In the genomic region with DNA sequence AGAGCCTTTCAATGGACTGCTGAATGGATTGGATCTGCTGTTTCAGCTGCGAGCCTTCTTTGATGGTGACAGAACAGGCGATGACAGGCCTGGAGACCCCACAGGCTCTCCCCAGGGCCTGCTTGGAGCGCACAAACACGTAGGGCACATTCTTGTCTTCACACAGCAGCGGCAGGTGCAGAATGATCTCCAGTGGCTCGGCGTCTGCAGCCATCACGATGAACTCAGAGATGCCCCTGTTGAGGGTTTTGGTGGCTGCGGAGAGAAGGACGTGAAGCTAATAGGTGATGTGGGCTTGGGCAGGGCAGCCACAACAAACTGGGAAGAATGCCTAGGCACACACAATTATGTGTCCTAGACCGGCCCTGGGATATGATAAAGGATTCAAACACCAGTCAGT, we compare ENCODE assay signal across 29 cellular contexts. TPM values are rescaled to one million over a fixed set of nuclear protein-coding genes. Genes with fewer than 3 reads are reported as not detected.
DNase-seq lines count a peak whose midpoint lies in the region; ATAC-seq, FAIRE-seq and TF ChIP-seq lines count a peak whose summit lies in the region.
"Had no signal": no experiment of that assay in that cellular context is flagged by ENCODE, and none has a peak within 500 bp of the region (broad histone marks: within the 10 kb centered on the region; RNA-seq: fewer than 3 reads in every experiment).

No MANE protein-coding gene starts in this region.

- H3K9me3 ChIP-seq in BLaER1, result no peaks in the 10 kb centered on the region
- no peaks in the 10 kb centered on the region for H3K9me3 ChIP-seq in CD4-positive, alpha-beta T cell (ENCODE audit: control insufficient read depth, low read length)
- H3K9me3 ChIP-seq in K562 (replicated peaks; ENCODE audit: control insufficient read depth, insufficient read depth, low read depth, low read length), result no peaks in the 10 kb centered on the region
- H3K9me3 ChIP-seq: gastrocnemius medialis, HAP-1, ovary, upper lobe of left lung had no signal

- FAIRE-seq in K562 (lab: Jason Lieb, UNC), result no peak
- FAIRE-seq: endometrium had no signal

- in situ Hi-C loops in K562 (cut with MboI), result no loop called here

- intact Hi-C loops in CD4-positive, alpha-beta T cell (cut with DNase I, micrococcal nuclease), result no loop called here
- intact Hi-C loops in K562 (cut with micrococcal nuclease), result no loop called here

- H3K27me3 ChIP-seq in BLaER1, result no peaks in the 10 kb centered on the region
- no peaks in the 10 kb centered on the region for H3K27me3 ChIP-seq in CD4-positive, alpha-beta T cell (ENCODE audit: control insufficient read depth, insufficient read depth, low read length)
- no peaks in the 10 kb centered on the region for H3K27me3 ChIP-seq in K562 (ENCODE audit: control insufficient read depth in 2 of 2, insufficient read depth in 2 of 2, low read length in 2 of 2)
- H3K27me3 ChIP-seq: gastrocnemius medialis, ovary, upper lobe of left lung had no signal

- WGBS in K562 (ENCODE audit: insufficient coverage, low coverage, missing lambda C conversion rate), result 93% methylated on average over 8 of the region's 11 CpGs

- H3K4me3 ChIP-seq in BLaER1 (no peak overlapping the region), K562 (no peak overlapping the region)
- H3K4me3 ChIP-seq: gastrocnemius medialis, HAP-1, ovary, upper lobe of left lung had no signal

- no peak for TF ChIP-seq RAD21 in K562 (CRISPR knock-in tag; conservative IDR thresholded peaks at IDR 0.05 in 1 of 2, IDR thresholded peaks at IDR 0.05 in 1 of 2)

- H3K27ac Mint-ChIP-seq in CD4-positive, alpha-beta T cell, result peak overlapping the region; percentile 46
- peak overlapping the region in 4 of 6 donors; percentile 17 to 76 (median 44) for H3K27ac Mint-ChIP-seq in naive B cell

- CTCF ChIA-PET in CD4-positive, alpha-beta T cell (lab: Charles Lee), result interaction anchor here (1.5 to 1.9 kb wide), 2 partner anchors 8 to 22 kb away, joined by 4 to 8 read pairs; no protein-coding TSS in a partner anchor
- CTCF ChIA-PET in K562 (lab: Yijun Ruan, JAX; ENCODE audit: low intra/inter-chr PET ratio), result no interaction called here

- TF ChIP-seq EP300 in K562 (IDR thresholded peaks at IDR 0.05; ENCODE audit: low read length), result no peak

- POLR2A ChIA-PET in CD4-positive, alpha-beta T cell (lab: Charles Lee), result no interaction called here
- POLR2A ChIA-PET in K562 (lab: Yijun Ruan, JAX), result interaction anchor here (1.2 kb wide), 1 partner anchor 15 kb away, joined by 4 read pairs; no protein-coding TSS in a partner anchor

- no peak overlapping the region for H2AFZ ChIP-seq in K562 (ENCODE audit: low read depth, low read length)

- H3K4me1 ChIP-seq in BLaER1, result peaks cover 26% of the 10 kb centered on the region
- no peaks in the 10 kb centered on the region; a peak in 1 of 5 replicates for H3K4me1 ChIP-seq in K562 (replicated peaks in 1 of 2; ENCODE audit: control insufficient read depth in 2 of 2, insufficient read depth in 2 of 2, low read length in 2 of 2)
- H3K4me1 ChIP-seq: gastrocnemius medialis, HAP-1 had no signal

- no peak overlapping the region for H3K4me3 Mint-ChIP-seq in CD4-positive, alpha-beta T cell
- peak overlapping the region in 1 of 8 donors; percentile 21 for H3K4me3 Mint-ChIP-seq in naive B cell
- H3K4me3 Mint-ChIP-seq: immature natural killer cell, nephron had no signal

- ATAC-seq in CD4-positive, alpha-beta T cell (ENCODE audit: poor library complexity), result no peak
- no peak for ATAC-seq in K562
- ATAC-seq in naive B cell (ENCODE audit: low read depth in 2 of 2), result no peak
- no peak for ATAC-seq in GM19351 (IDR thresholded peaks at IDR 0.05; ENCODE audit: unreplicated experiment)
- ATAC-seq: gastrocnemius medialis, left lobe of liver had no signal

- H3K4me1 Mint-ChIP-seq in CD4-positive, alpha-beta T cell (ENCODE audit: low read depth), result peaks cover 28% of the 10 kb centered on the region
- H3K4me1 Mint-ChIP-seq in naive B cell, result peaks cover 11 to 26% (median 12%) of the 10 kb centered on the region in 3 donors
- H3K4me1 Mint-ChIP-seq: nephron had no signal

- H3K36me3 Mint-ChIP-seq in CD4-positive, alpha-beta T cell (ENCODE audit: low read depth), result peaks cover 71% of the 10 kb centered on the region
- H3K36me3 Mint-ChIP-seq in naive B cell, result peaks cover 0 to 21% of the 10 kb centered on the region in 2 donors

- H4K20me1 ChIP-seq in BLaER1 (peaks cover 76% of the 10 kb centered on the region), K562 (replicated peaks; ENCODE audit: control insufficient read depth, insufficient read depth, low read length) (peaks cover 7% of the 10 kb centered on the region)

- peaks cover 37% of the 10 kb centered on the region for H3K79me2 ChIP-seq in K562 (ENCODE audit: control insufficient read depth, insufficient read depth, low read length)

- H3K9ac ChIP-seq in BLaER1, result peak overlapping the region; percentile 50; the same call in 1 of the 2 replicates
- no peak overlapping the region for H3K9ac ChIP-seq in K562 (ENCODE audit: insufficient read depth in 1 of 2, low read depth in 2 of 2, low read length in 2 of 2)
- H3K9ac ChIP-seq: KMS-11 had no signal

- no peaks in the 10 kb centered on the region for H3K9me3 Mint-ChIP-seq in CD4-positive, alpha-beta T cell
- no peaks in the 10 kb centered on the region for H3K9me3 Mint-ChIP-seq in naive B cell
- H3K9me3 Mint-ChIP-seq: immature natural killer cell, nephron had no signal

- no peak overlapping the region for H3K27ac ChIP-seq in BLaER1
- no peak overlapping the region for H3K27ac ChIP-seq in CD4-positive, alpha-beta T cell (ENCODE audit: low read depth, low read length)
- H3K27ac ChIP-seq in K562 (ENCODE audit: extremely low read depth, low read depth, low read length), result no peak overlapping the region
- H3K27ac ChIP-seq: C4-2B, gastrocnemius medialis, KMS-11, ovary had no signal

- no peak for TF ChIP-seq CTCF in CD4-positive, alpha-beta T cell (IDR thresholded peaks at IDR 0.05)
- no peak for TF ChIP-seq CTCF in K562 (IDR thresholded peaks at IDR 0.05 in 2 of 3, conservative IDR thresholded peaks at IDR 0.05 in 1 of 3; ENCODE audit: insufficient read depth in 2 of 3, low read depth in 1 of 3, low read length in 3 of 3)

- DNase-seq in CD4-positive, alpha-beta T cell, result no peak
- DNase-seq in K562 (ENCODE audit: extremely low read depth in 1 of 4, low spot score in 3 of 4) (no peak), naive B cell (no peak), NCI-H1092 (lab: John Stamatoyannopoulos, UW) (no peak), T-helper 2 cell (no peak)
- DNase-seq: activated CD4-positive, alpha-beta T cell treated with anti-CD3 and anti-CD28 coated beads, Interleukin-2, amount 50 U/mL, for 1 hour; Calu3; DMS79 treated with DMSO at 0.1 percent for 48 hours; gastrocnemius medialis; GF-D8; hippocampal formation; immature natural killer cell; MM.1S; NCI-H2029 treated with DMSO at 0.1 percent for 48 hours; NCI-H446 treated with DMSO at 0.1 percent for 48 hours; ovary; retina; stimulated activated CD4-positive, alpha-beta T cell treated with anti-CD3 and anti-CD28 coated beads, Interleukin-2, amount 100 ng/mL, for 24 hours; substantia nigra; T-helper 9 cell had no signal

- H3K4me2 ChIP-seq in BLaER1, result no peak overlapping the region
- H3K4me2 ChIP-seq in K562 (ENCODE audit: insufficient read depth, low read length), result no peak overlapping the region
- H3K4me2 ChIP-seq: KMS-11 had no signal

- TF ChIP-seq POLR2A in K562 (conservative IDR thresholded peaks at IDR 0.05), result no peak

- H3K27me3 Mint-ChIP-seq in CD4-positive, alpha-beta T cell, result no peaks in the 10 kb centered on the region
- H3K27me3 Mint-ChIP-seq in naive B cell, result no peaks in the 10 kb centered on the region

- no TSS peak for BruUV-seq in K562 (replicated peaks; lab: Mats Ljungman, UMichigan)

- H3K9me1 ChIP-seq in K562 (ENCODE audit: control insufficient read depth, insufficient read depth, low read length), result no peaks in the 10 kb centered on the region

- H3K36me3 ChIP-seq in BLaER1 (peaks cover 90% of the 10 kb centered on the region), K562 (ENCODE audit: control insufficient read depth, insufficient read depth, low read length) (peaks cover 72% of the 10 kb centered on the region)
- H3K36me3 ChIP-seq: ovary had no signal

RNA-seq across cellular contexts. Expression of gene SNU13, which starts 13.7 kb away (rescaled TPM):
- 100 to 1,000 TPM; 134 to 140 TPM for total RNA-seq in CD4-positive, alpha-beta T cell
- total RNA-seq in K562 (2011; cell fraction: chromatin; rRNA removed; ENCODE audit: low replicate concordance), result 64.9 and 85.4 TPM in 2 replicates
- 65.5 and 66.1 TPM in 2 replicates for total RNA-seq in K562 (2011; cell fraction: nucleolus; rRNA removed)
- total RNA-seq in K562 (2011; cell fraction: nucleoplasm; rRNA removed), result 94.7 and 101 TPM in 2 replicates
- total RNA-seq in K562 (2014; rRNA removed) (193 and 196 TPM in 2 replicates), K562 (2014; rRNA removed; fragmentation: Illumina TruSeq; extraction: Trizol) (147 and 185 TPM in 2 replicates), K562 (2015; rRNA removed; fragmentation: Illumina TruSeq; extraction: Trizol) (179 and 193 TPM in 2 replicates), K562 (2021) (279 and 283 TPM in 2 replicates)
- polyA plus RNA-seq in K562 (2011; rRNA removed) (243 and 271 TPM in 2 replicates), K562 (2014; fragmentation: Illumina TruSeq; extraction: Trizol) (294 and 334 TPM in 2 replicates), K562 (2014; fragmentation: Nextera tagmentation; extraction: Ambion mirVana) (100 to 1,000 TPM; 884 to 981 TPM), K562 (2014; rRNA removed) (286 and 317 TPM in 2 replicates), naive B cell (ENCODE audit: low read depth in 6 of 6) (100 to 1,000 TPM; 264 to 311 (median 271) TPM)
- 304 and 417 TPM in 2 replicates for polyA plus RNA-seq in K562 (2011; cell fraction: cytosol; rRNA removed)
- polyA plus RNA-seq in K562 (2011; cell fraction: nucleus; rRNA removed), result 108 and 115 TPM in 2 replicates
- polyA plus RNA-seq in K562 (2012), result 157 and 244 TPM in 2 replicates
- 136 and 166 TPM in 2 replicates for polyA minus RNA-seq in K562 (2011; rRNA and poly(A)+ RNA removed)
- 93.1 and 107 TPM in 2 replicates for polyA minus RNA-seq in K562 (2011; cell fraction: cytosol; rRNA and poly(A)+ RNA removed)
- 23.7 and 30.3 TPM in 2 replicates for polyA minus RNA-seq in K562 (2011; cell fraction: nucleus; rRNA and poly(A)+ RNA removed)

RNA-seq across cellular contexts. Expression of gene MEI1, which starts 24.4 kb away (rescaled TPM):
- total RNA-seq in CD4-positive, alpha-beta T cell, result 10 to 100 TPM; 64.4 to 81.0 TPM
- total RNA-seq in K562 (2011; cell fraction: chromatin; rRNA removed; ENCODE audit: low replicate concordance), result 0.48 TPM in 1 of 2 replicates, not detected in the other
- 0.39 TPM in 1 of 2 replicates, not detected in the other for total RNA-seq in K562 (2011; cell fraction: nucleolus; rRNA removed)
- 1.6 TPM in 1 of 2 replicates, not detected in the other for total RNA-seq in K562 (2011; cell fraction: nucleoplasm; rRNA removed)
- 0.18 TPM in 1 of 2 replicates, not detected in the other for total RNA-seq in K562 (2014; rRNA removed)
- total RNA-seq in K562 (2014; rRNA removed; fragmentation: Illumina TruSeq; extraction: Trizol), result not detected in 2 replicates
- 0.75 TPM in 1 of 2 replicates, not detected in the other for total RNA-seq in K562 (2015; rRNA removed; fragmentation: Illumina TruSeq; extraction: Trizol)
- total RNA-seq in K562 (2021), result 0.31 and 0.47 TPM in 2 replicates
- 0.33 and 0.61 TPM in 2 replicates for polyA plus RNA-seq in K562 (2011; rRNA removed)
- 0.73 and 2.2 TPM in 2 replicates for polyA plus RNA-seq in K562 (2011; cell fraction: cytosol; rRNA removed)
- polyA plus RNA-seq in K562 (2011; cell fraction: nucleus; rRNA removed), result 0.81 and 1.1 TPM in 2 replicates
- 0.66 and 1.2 TPM in 2 replicates for polyA plus RNA-seq in K562 (2012)
- 0.16 and 0.17 TPM in 2 replicates for polyA plus RNA-seq in K562 (2014; fragmentation: Illumina TruSeq; extraction: Trizol)
- polyA plus RNA-seq in K562 (2014; fragmentation: Nextera tagmentation; extraction: Ambion mirVana), result under 1 TPM; 0.08 to 0.18 TPM
- 0.15 and 0.68 TPM in 2 replicates for polyA plus RNA-seq in K562 (2014; rRNA removed)
- polyA minus RNA-seq in K562 (2011; rRNA and poly(A)+ RNA removed), result 0.25 and 0.27 TPM in 2 replicates
- not detected in 2 replicates for polyA minus RNA-seq in K562 (2011; cell fraction: cytosol; rRNA and poly(A)+ RNA removed)
- polyA minus RNA-seq in K562 (2011; cell fraction: nucleus; rRNA and poly(A)+ RNA removed), result 0.40 and 1.2 TPM in 2 replicates
- polyA plus RNA-seq in naive B cell (ENCODE audit: low read depth in 6 of 6), result 100 to 1,000 TPM in 1 of 6 donors, 10 to 100 TPM in 5; 75.0 to 160 (median 83.4) TPM

RNA-seq across cellular contexts. Expression of gene XRCC6, which starts 53.8 kb away (rescaled TPM):
- total RNA-seq in CD4-positive, alpha-beta T cell, result 100 to 1,000 TPM; 162 TPM
- total RNA-seq in K562 (2011; cell fraction: chromatin; rRNA removed; ENCODE audit: low replicate concordance), result 36.9 and 42.4 TPM in 2 replicates
- total RNA-seq in K562 (2011; cell fraction: nucleolus; rRNA removed), result 36.5 and 41.2 TPM in 2 replicates
- total RNA-seq in K562 (2011; cell fraction: nucleoplasm; rRNA removed), result 42.1 and 47.8 TPM in 2 replicates
- total RNA-seq in K562 (2014; rRNA removed), result 318 and 324 TPM in 2 replicates
- 343 and 371 TPM in 2 replicates for total RNA-seq in K562 (2014; rRNA removed; fragmentation: Illumina TruSeq; extraction: Trizol)
- 335 and 337 TPM in 2 replicates for total RNA-seq in K562 (2015; rRNA removed; fragmentation: Illumina TruSeq; extraction: Trizol)
- 294 and 302 TPM in 2 replicates for total RNA-seq in K562 (2021)
- 151 and 241 TPM in 2 replicates for polyA plus RNA-seq in K562 (2011; rRNA removed)
- 101 and 133 TPM in 2 replicates for polyA plus RNA-seq in K562 (2011; cell fraction: cytosol; rRNA removed)
- 58.3 and 58.5 TPM in 2 replicates for polyA plus RNA-seq in K562 (2011; cell fraction: nucleus; rRNA removed)
- polyA plus RNA-seq in K562 (2012), result 238 and 407 TPM in 2 replicates
- polyA plus RNA-seq in K562 (2014; fragmentation: Illumina TruSeq; extraction: Trizol), result 359 and 381 TPM in 2 replicates
- 100 to 1,000 TPM; 151 to 440 TPM for polyA plus RNA-seq in K562 (2014; fragmentation: Nextera tagmentation; extraction: Ambion mirVana)
- 295 and 313 TPM in 2 replicates for polyA plus RNA-seq in K562 (2014; rRNA removed)
- 165 and 175 TPM in 2 replicates for polyA minus RNA-seq in K562 (2011; rRNA and poly(A)+ RNA removed)
- 90.9 and 97.9 TPM in 2 replicates for polyA minus RNA-seq in K562 (2011; cell fraction: cytosol; rRNA and poly(A)+ RNA removed)
- polyA minus RNA-seq in K562 (2011; cell fraction: nucleus; rRNA and poly(A)+ RNA removed), result 10.4 and 24.2 TPM in 2 replicates
- polyA plus RNA-seq in naive B cell (ENCODE audit: low read depth in 6 of 6), result 100 to 1,000 TPM; 407 to 580 (median 420) TPM

RNA-seq across cellular contexts. Expression of gene DESI1, which starts 54.1 kb away (rescaled TPM):
- total RNA-seq in CD4-positive, alpha-beta T cell, result 10 to 100 TPM; 12.7 to 13.0 TPM
- 80.8 and 138 TPM in 2 replicates for total RNA-seq in K562 (2011; cell fraction: chromatin; rRNA removed; ENCODE audit: low replicate concordance)
- 66.0 and 67.4 TPM in 2 replicates for total RNA-seq in K562 (2011; cell fraction: nucleolus; rRNA removed)
- 89.7 and 137 TPM in 2 replicates for total RNA-seq in K562 (2011; cell fraction: nucleoplasm; rRNA removed)
- total RNA-seq in K562 (2014; rRNA removed), result 19.7 and 30.9 TPM in 2 replicates
- 29.8 and 29.9 TPM in 2 replicates for total RNA-seq in K562 (2014; rRNA removed; fragmentation: Illumina TruSeq; extraction: Trizol)
- total RNA-seq in K562 (2015; rRNA removed; fragmentation: Illumina TruSeq; extraction: Trizol), result 27.9 and 30.7 TPM in 2 replicates
- total RNA-seq in K562 (2021), result 36.2 and 36.5 TPM in 2 replicates
- polyA plus RNA-seq in K562 (2011; rRNA removed), result 38.7 and 40.1 TPM in 2 replicates
- polyA plus RNA-seq in K562 (2011; cell fraction: cytosol; rRNA removed), result 35.9 and 47.9 TPM in 2 replicates
- polyA plus RNA-seq in K562 (2011; cell fraction: nucleus; rRNA removed), result 68.9 and 92.7 TPM in 2 replicates
- 22.7 and 24.3 TPM in 2 replicates for polyA plus RNA-seq in K562 (2012)
- polyA plus RNA-seq in K562 (2014; fragmentation: Illumina TruSeq; extraction: Trizol), result 42.3 and 45.9 TPM in 2 replicates
- 1 to 10 TPM; 7.2 to 7.8 TPM for polyA plus RNA-seq in K562 (2014; fragmentation: Nextera tagmentation; extraction: Ambion mirVana)
- 29.3 and 29.4 TPM in 2 replicates for polyA plus RNA-seq in K562 (2014; rRNA removed)
- polyA minus RNA-seq in K562 (2011; rRNA and poly(A)+ RNA removed), result 35.0 and 47.4 TPM in 2 replicates
- polyA minus RNA-seq in K562 (2011; cell fraction: cytosol; rRNA and poly(A)+ RNA removed), result 21.1 and 26.5 TPM in 2 replicates
- polyA minus RNA-seq in K562 (2011; cell fraction: nucleus; rRNA and poly(A)+ RNA removed), result 16.2 and 21.8 TPM in 2 replicates
- polyA plus RNA-seq in naive B cell (ENCODE audit: low read depth in 6 of 6), result 10 to 100 TPM in 2 of 6 donors, 1 to 10 TPM in 4; 5.1 to 11.1 (median 9.1) TPM

Comparison
In these comparisons a context has a peak if more than half of its experiments do, and no peak if none do; other contexts are left out.
1. RNA of gene MEI1, which starts 24.4 kb away (total RNA-seq): 64.4 to 81.0 TPM in CD4-positive, alpha-beta T cell; 0.18 to 1.6 TPM in K562; every median in the first group is over 10 times any median in the second.